Comparison of ENCODE assay signal across 1 cellular context in genomic region chr6:113361014-113361645, GRCh38.
TF ChIP-seq lines count a peak whose summit lies in the region.

No MANE protein-coding gene starts in this region.

TF ChIP-seq in GM12878, 131 proteins besides CTCF, POLR2A, EP300 and RAD21 (continued from another document):
- TF ChIP-seq ZNF592 (IDR thresholded peaks at IDR 0.05) (no peak), IRF5 (IDR thresholded peaks at IDR 0.05; ENCODE audit: borderline replicate concordance) (no peak), GATAD2B (conservative IDR thresholded peaks at IDR 0.05; ENCODE audit: low read depth) (peak; percentile 58; the same call in 1 of the 2 replicates), SMAD5 (IDR thresholded peaks at IDR 0.05; ENCODE audit: low read depth) (no peak), ZZZ3 (IDR thresholded peaks at IDR 0.05; ENCODE audit: control insufficient read depth, insufficient read length, low read depth) (no peak), REST (IDR thresholded peaks at IDR 0.05; ENCODE audit: low read depth, low read length) (no peak), MEF2B (IDR thresholded peaks at IDR 0.05; ENCODE audit: partially characterized antibody, poor library complexity, severe bottlenecking) (no peak), E4F1 (IDR thresholded peaks at IDR 0.05; ENCODE audit: borderline replicate concordance, partially characterized antibody) (no peak), ATF3 (IDR thresholded peaks at IDR 0.05; ENCODE audit: borderline replicate concordance, extremely low read depth, low read depth, low read length) (no peak), HDAC6 (IDR thresholded peaks at IDR 0.05; ENCODE audit: unreplicated experiment) (no peak), IRF3 (IDR thresholded peaks at IDR 0.05) (no peak), DPF2 (IDR thresholded peaks at IDR 0.05) (0 out of 2 replicates have a peak, but pooled peaks have one; percentile 63), BRCA1 (IDR thresholded peaks at IDR 0.05; ENCODE audit: low read depth, low read length) (no peak), PRDM15 (CRISPR knock-in tag; IDR thresholded peaks at IDR 0.05) (no peak), RELB (IDR thresholded peaks at IDR 0.05; ENCODE audit: low read depth) (peak; percentile 52; the same call in 1 of the 2 replicates), NBN (IDR thresholded peaks at IDR 0.05) (0 out of 2 replicates have a peak, but pooled peaks have one; percentile 21), IKZF2 (IDR thresholded peaks at IDR 0.05) (peak; percentile 50 to 67; a peak in 2 of 4 replicates), ATF7 (IDR thresholded peaks at IDR 0.05; ENCODE audit: low read depth) (peak; percentile 59)
